28 cellular contexts compared by ENCODE assay signal in genomic region chr9:61668846-61669245, GRCh38.
DNase-seq lines count a peak whose midpoint lies in the region; TF ChIP-seq lines count a peak whose summit lies in the region.
"Had no signal": no experiment of that assay in that cellular context is flagged by ENCODE, and none has a peak within 500 bp of the region (broad histone marks: within the 10 kb centered on the region; RNA-seq: fewer than 3 reads in every experiment).

No MANE protein-coding gene starts in this region.

- intact Hi-C loops in cardiac septum (cut with DNase I) = no loop called here
- intact Hi-C loops in left ventricle myocardium inferior (cut with micrococcal nuclease) = no loop called here

- no peaks in the 10 kb centered on the region for H3K36me3 ChIP-seq in left ventricle myocardium inferior
- H3K36me3 ChIP-seq: BLaER1 treated with 17β-estradiol and CSF1 and Interleukin-3, amounts not matched to agents 10 nM and 100 nM; MG63; SJSA1 had no signal

- DNase-seq in cardiac septum (ENCODE audit: low spot score) = peak; percentile 35
- DNase-seq in left ventricle myocardium inferior = no peak
- DNase-seq in coronary artery (ENCODE audit: low spot score) = peak; percentile 26
- DNase-seq in mucosa of gallbladder (ENCODE audit: low spot score) = peak; percentile 7
- no peak for DNase-seq in central memory CD4-positive, alpha-beta T cell
- DNase-seq in midbrain (lab: John Stamatoyannopoulos, UW) = no peak
- DNase-seq in H4 (ENCODE audit: low spot score) = no peak
- DNase-seq: AML-193; Caco-2; DMS 273 treated with DMSO at 0.1 percent for 48 hours; DMS79; EL; GDM1; GOT3; IMR-90; KG1; MG63; NCI-H1105 treated with DMSO at 0.1 percent for 48 hours; NCI-H146; NCI-H1930; NCI-H446 treated with DMSO at 0.1 percent for 48 hours; NCI-H526; NCI-H82; NK-92 treated with Interleukin-12 subunit alpha and Interleukin-12 subunit beta, amount 100 ng/mL, for 24 hours; PC-3 had no signal

- H3K27ac ChIP-seq in left ventricle myocardium inferior (replicated peaks) = no peak overlapping the region
- no peak overlapping the region for H3K27ac ChIP-seq in coronary artery
- H3K27ac ChIP-seq: BLaER1 treated with 17β-estradiol and CSF1 and Interleukin-3, amounts not matched to agents 10 nM and 100 nM; SJSA1 had no signal

- H3K9me3 ChIP-seq in left ventricle myocardium inferior (replicated peaks) = no peaks in the 10 kb centered on the region
- H3K9me3 ChIP-seq: Caco-2, MG63, SJSA1 had no signal

- H3K4me1 ChIP-seq in left ventricle myocardium inferior = no peaks in the 10 kb centered on the region
- H3K4me1 ChIP-seq: BLaER1 treated with 17β-estradiol and CSF1 and Interleukin-3, amounts not matched to agents 10 nM and 100 nM; Caco-2; SJSA1 had no signal

- H3K27me3 ChIP-seq in left ventricle myocardium inferior (ENCODE audit: low read depth) = no peaks in the 10 kb centered on the region
- H3K27me3 ChIP-seq: BLaER1 treated with 17β-estradiol and CSF1 and Interleukin-3, amounts not matched to agents 10 nM and 100 nM; MG63; SJSA1 had no signal

- TF ChIP-seq CTCF in left ventricle myocardium inferior (IDR thresholded peaks at IDR 0.05; ENCODE audit: borderline replicate concordance) (no peak), coronary artery (IDR thresholded peaks at IDR 0.05) (no peak)

- H3K4me3 ChIP-seq in left ventricle myocardium inferior (no peak overlapping the region), coronary artery (no peak overlapping the region)
- H3K4me3 ChIP-seq: BLaER1 treated with 17β-estradiol and CSF1 and Interleukin-3, amounts not matched to agents 10 nM and 100 nM; GM12878; MG63; SJSA1 had no signal

Comparison
In these comparisons a context has a peak if more than half of its experiments do, and no peak if none do; other contexts are left out.
1. DNase-seq: peak in cardiac septum (single experiment), coronary artery (single experiment) and mucosa of gallbladder (single experiment); none in left ventricle myocardium inferior (single experiment), central memory CD4-positive, alpha-beta T cell (single experiment), midbrain (single experiment) and H4 (single experiment).